ENCODE assay signal across 20 cellular contexts in the genomic region with DNA sequence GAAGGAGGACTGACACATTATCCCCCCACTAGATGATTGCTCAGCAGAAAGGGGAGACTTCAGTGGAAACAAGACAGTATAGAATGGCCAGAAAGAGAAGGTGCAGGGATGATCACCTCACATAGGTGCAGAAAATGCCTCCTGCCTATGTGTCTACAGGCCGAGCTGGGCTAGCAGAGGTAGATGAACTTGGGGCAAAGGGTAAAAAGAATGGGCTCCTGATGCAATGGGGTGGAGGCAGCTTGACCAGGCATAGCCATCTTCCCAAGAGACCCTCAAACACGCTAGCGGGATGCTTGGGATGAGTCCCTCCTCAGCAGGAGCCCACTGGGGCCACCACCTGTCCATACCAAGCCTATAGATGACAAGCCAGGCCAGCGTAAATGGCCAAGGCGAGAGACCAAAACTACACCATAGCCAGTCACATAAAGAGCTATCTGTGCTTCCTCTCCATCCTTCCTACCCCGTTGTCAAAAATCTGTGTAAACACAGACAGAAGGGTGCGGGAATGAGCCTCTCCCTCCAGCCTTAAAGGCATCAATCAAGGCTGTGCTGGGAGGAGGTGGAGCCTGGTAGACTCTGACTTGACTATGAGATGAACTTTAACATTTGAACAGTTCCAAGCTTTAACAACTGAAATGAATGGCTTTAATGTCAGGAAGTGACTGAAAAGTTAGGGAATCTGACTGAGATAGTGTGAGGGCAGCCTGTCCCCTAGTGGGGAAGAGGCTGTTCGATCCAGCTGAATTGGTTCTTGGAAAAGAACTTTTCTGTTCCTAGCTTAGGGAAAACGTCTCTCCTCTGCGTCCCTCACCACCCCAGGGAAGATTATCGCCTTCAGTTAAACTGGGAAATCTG. TPM values are rescaled to one million over a fixed set of nuclear protein-coding genes. Genes with fewer than 3 reads are reported as not detected.
DNase-seq lines count a peak whose midpoint lies in the region; ATAC-seq, FAIRE-seq and TF ChIP-seq lines count a peak whose summit lies in the region.
"Had no signal": no experiment of that assay in that cellular context is flagged by ENCODE, and none has a peak within 500 bp of the region (broad histone marks: within the 10 kb centered on the region; RNA-seq: fewer than 3 reads in every experiment).

No MANE protein-coding gene starts in this region.

- H2BK120ac ChIP-seq in mesenchymal stem cell (ENCODE audit: low read depth, low read length), result no peak overlapping the region

- no peak overlapping the region for H4K8ac ChIP-seq in mesenchymal stem cell (ENCODE audit: low read length)

- H2BK15ac ChIP-seq in mesenchymal stem cell (ENCODE audit: low read depth, poor library complexity, severe bottlenecking), result no peak overlapping the region

- FAIRE-seq in urothelium cell line (lab: Jason Lieb, UNC), result no peak
- FAIRE-seq: A204.1, islet of Langerhans had no signal

- peak overlapping the region in 1 of 2 experiments; percentile 11 for H2BK12ac ChIP-seq in mesenchymal stem cell (ENCODE audit: low read length in 2 of 2)

- intact Hi-C loops in heart left ventricle (cut with DNase I) (loop anchor here in 1 of 10 donors (10.0 kb wide), 1 partner anchor 503 kb away; no protein-coding TSS in a partner anchor), left ventricle myocardium superior (cut with micrococcal nuclease) (no loop called here), aorta (cut with DNase I) (no loop called here), posterior cingulate gyrus (cut with DNase I) (no loop called here)

- TF ChIP-seq CTCF in heart left ventricle (IDR thresholded peaks at IDR 0.05) (peak in 7 of 12 donors; percentile 30 to 59 (median 43)), endodermal cell (conservative IDR thresholded peaks at IDR 0.05) (peak; percentile 47)

- no peak overlapping the region for H3K4ac ChIP-seq in mesenchymal stem cell (ENCODE audit: low read depth in 1 of 2, low read length in 2 of 2)

- no peak overlapping the region for H2AFZ ChIP-seq in mesenchymal stem cell (ENCODE audit: low read depth, low read length)

- H3K27ac ChIP-seq in heart left ventricle (no peak overlapping the region), endodermal cell (ENCODE audit: low read depth, low read length) (no peak overlapping the region), mesenchymal stem cell (ENCODE audit: low read length, poor library complexity, severe bottlenecking) (no peak overlapping the region), aorta (ENCODE audit: low read depth in 1 of 2, low read length in 2 of 2) (no peak overlapping the region)
- H3K27ac ChIP-seq: breast epithelium, esophagus muscularis mucosa, spleen had no signal

- peaks cover 0 to 11% (median 0%) of the 10 kb centered on the region in 12 donors for H3K4me1 ChIP-seq in heart left ventricle
- H3K4me1 ChIP-seq in endodermal cell (ENCODE audit: control insufficient read depth, insufficient read depth, low read length), result peaks cover 6% of the 10 kb centered on the region
- no peaks in the 10 kb centered on the region for H3K4me1 ChIP-seq in mesenchymal stem cell (ENCODE audit: control insufficient read depth, insufficient read depth, low read depth, low read length)
- no peaks in the 10 kb centered on the region for H3K4me1 ChIP-seq in aorta (ENCODE audit: control insufficient read depth in 1 of 2, insufficient read depth in 2 of 2, low read length in 2 of 2)
- H3K4me1 ChIP-seq: breast epithelium had no signal

- H3K4me3 ChIP-seq in heart left ventricle, result no peak overlapping the region
- H3K4me3 ChIP-seq in endodermal cell (ENCODE audit: low read length), result no peak overlapping the region
- H3K4me3 ChIP-seq in mesenchymal stem cell (ENCODE audit: insufficient read depth in 1 of 2, low read depth in 1 of 2, low read length in 2 of 2), result no peak overlapping the region
- H3K4me3 ChIP-seq in aorta (ENCODE audit: low read length in 2 of 2), result no peak overlapping the region
- H3K4me3 ChIP-seq: breast epithelium, esophagus muscularis mucosa, spleen, upper lobe of left lung had no signal

- no peak overlapping the region for H3K9ac ChIP-seq in endodermal cell (ENCODE audit: extremely low read depth, low read length, poor library complexity, severe bottlenecking)
- H3K9ac ChIP-seq in mesenchymal stem cell (ENCODE audit: low read length), result peak overlapping the region; percentile 46

- peak overlapping the region in 1 of 2 experiments; percentile 11 for H3K18ac ChIP-seq in mesenchymal stem cell (ENCODE audit: low read depth in 1 of 2, low read length in 2 of 2)

- no peak overlapping the region for H3K23ac ChIP-seq in mesenchymal stem cell (ENCODE audit: low read length in 2 of 2)

- peak in 3 of 4 donors; percentile 32 to 51 (median 41) for ATAC-seq in heart left ventricle
- ATAC-seq in left ventricle myocardium superior, result no peak
- ATAC-seq in aorta (ENCODE audit: low FRiP score), result peak; percentile 51
- ATAC-seq in HG03354 (IDR thresholded peaks at IDR 0.05; ENCODE audit: poor library complexity, severe bottlenecking, unreplicated experiment), result no peak
- ATAC-seq: natural killer cell treated with Interleukin-12 subunit alpha and Interleukin-12 subunit beta and Interleukin-15 and Interleukin-18, amount 100 ng/mL, for 72 hours had no signal

- H3K27me3 Mint-ChIP-seq in endodermal cell (ENCODE audit: insufficient read depth), result peaks cover 34% of the 10 kb centered on the region

- no peak overlapping the region for H3K4me2 ChIP-seq in mesenchymal stem cell (ENCODE audit: low read length, poor library complexity, severe bottlenecking)

- peak overlapping the region in 1 of 2 experiments; percentile 55 for H3K14ac ChIP-seq in mesenchymal stem cell (ENCODE audit: low read length in 2 of 2)

- no peaks in the 10 kb centered on the region for H3K36me3 ChIP-seq in heart left ventricle
- no peaks in the 10 kb centered on the region for H3K36me3 ChIP-seq in endodermal cell (ENCODE audit: control insufficient read depth, insufficient read depth, low read length)
- no peaks in the 10 kb centered on the region for H3K36me3 ChIP-seq in mesenchymal stem cell (ENCODE audit: control insufficient read depth in 1 of 2, insufficient read depth in 2 of 2, low read depth in 1 of 2, low read length in 2 of 2)
- no peaks in the 10 kb centered on the region for H3K36me3 ChIP-seq in aorta (ENCODE audit: control insufficient read depth in 1 of 2, insufficient read depth in 2 of 2, low read length in 1 of 2)
- H3K36me3 ChIP-seq: breast epithelium, esophagus muscularis mucosa, spleen, upper lobe of left lung had no signal

- H4K91ac ChIP-seq in mesenchymal stem cell (ENCODE audit: low read length), result no peak overlapping the region

- H2BK5ac ChIP-seq in mesenchymal stem cell (ENCODE audit: low read depth, low read length, poor library complexity, severe bottlenecking), result no peak overlapping the region

- H3K9me3 ChIP-seq in heart left ventricle (no peaks in the 10 kb centered on the region), endodermal cell (ENCODE audit: control insufficient read depth, low read length) (peaks cover 7% of the 10 kb centered on the region), mesenchymal stem cell (ENCODE audit: control insufficient read depth, low read length) (no peaks in the 10 kb centered on the region), aorta (ENCODE audit: control insufficient read depth, low read length) (no peaks in the 10 kb centered on the region)
- H3K9me3 ChIP-seq: breast epithelium, esophagus muscularis mucosa, spleen, upper lobe of left lung had no signal

- peak overlapping the region; percentile 23 for H2AK5ac ChIP-seq in mesenchymal stem cell (ENCODE audit: low read length, severe bottlenecking)

- no peak overlapping the region for H3K4me3 Mint-ChIP-seq in endodermal cell
- H3K4me3 Mint-ChIP-seq: natural killer cell treated with Interleukin-12 subunit alpha and Interleukin-12 subunit beta and Interleukin-15 and Interleukin-18, amount 100 ng/mL, for 72 hours had no signal

- peaks cover 14% of the 10 kb centered on the region for H3K9me3 Mint-ChIP-seq in endodermal cell
- H3K9me3 Mint-ChIP-seq: natural killer cell treated with Interleukin-12 subunit alpha and Interleukin-12 subunit beta and Interleukin-15 and Interleukin-18, amount 100 ng/mL, for 72 hours had no signal

- H3K36me3 Mint-ChIP-seq in endodermal cell (ENCODE audit: low read depth), result no peaks in the 10 kb centered on the region
- H3K36me3 Mint-ChIP-seq: natural killer cell treated with Interleukin-12 subunit alpha and Interleukin-12 subunit beta and Interleukin-15 and Interleukin-18, amount 100 ng/mL, for 72 hours had no signal

- DNase-seq in heart left ventricle (no peak), left ventricle myocardium superior (no peak), endodermal cell (no peak), mesenchymal stem cell (no peak), aorta (no peak), posterior cingulate gyrus (no peak), urothelium cell line (ENCODE audit: low spot score) (no peak)
- DNase-seq: activated CD4-positive, alpha-beta T cell treated with anti-CD3 and anti-CD28 coated beads, Interleukin-2, amount 50 U/mL, for 4 hours; activated effector memory CD4-positive, alpha-beta T cell treated with anti-CD3 and anti-CD28 coated beads, Interleukin-2, amount 50 U/mL, for 16 hours; MV-4-11; spleen had no signal

- H3K27ac Mint-ChIP-seq in endodermal cell, result no peak overlapping the region
- H3K27ac Mint-ChIP-seq: natural killer cell treated with Interleukin-12 subunit alpha and Interleukin-12 subunit beta and Interleukin-15 and Interleukin-18, amount 100 ng/mL, for 72 hours had no signal

- 72 to 79% (median 79%) methylated on average over 11 of the region's 11 CpGs for WGBS in heart left ventricle, 4 donors
- 74 to 88% methylated on average over 6 to 11 of the region's 11 CpGs for WGBS in endodermal cell (ENCODE audit: insufficient coverage in 1 of 2, insufficient read length in 1 of 2), 2 experiments
- 91% methylated on average over 11 of the region's 11 CpGs for WGBS in mesenchymal stem cell
- 68 to 72% methylated on average over 11 of the region's 11 CpGs for WGBS in aorta, 2 donors

- no peaks in the 10 kb centered on the region for H3K27me3 ChIP-seq in heart left ventricle
- H3K27me3 ChIP-seq in endodermal cell (ENCODE audit: control insufficient read depth, insufficient read depth, low read length, poor library complexity, severe bottlenecking), result peaks cover 59% of the 10 kb centered on the region
- peaks cover 0 to 8% of the 10 kb centered on the region in 2 experiments for H3K27me3 ChIP-seq in mesenchymal stem cell (ENCODE audit: control insufficient read depth in 1 of 2, insufficient read depth in 1 of 2, low read length in 2 of 2)
- H3K27me3 ChIP-seq in aorta (ENCODE audit: control insufficient read depth in 1 of 2, insufficient read depth in 2 of 2, low read length in 1 of 2), result no peaks in the 10 kb centered on the region
- H3K27me3 ChIP-seq: breast epithelium, esophagus muscularis mucosa, spleen, upper lobe of left lung had no signal

- no peak for TF ChIP-seq POLR2A in heart left ventricle (IDR thresholded peaks at IDR 0.05)

- H3K79me1 ChIP-seq in mesenchymal stem cell (replicated peaks; ENCODE audit: low read length, poor library complexity, severe bottlenecking), result no peaks in the 10 kb centered on the region

- H3K4me1 Mint-ChIP-seq in endodermal cell, result peaks cover 15% of the 10 kb centered on the region

RNA-seq across cellular contexts. Expression of a gene that starts 10.4 kb away (rescaled TPM):
- total RNA-seq in heart left ventricle (not detected), left ventricle myocardium superior (not detected), endodermal cell (not detected), aorta (not detected)
- polyA plus RNA-seq in heart left ventricle (not detected), aorta (1 to 10 TPM in 1 of 2 donors, under 1 TPM in 1; 0.38 to 3.1 TPM)
- not detected for polyA plus RNA-seq in endodermal cell (2013, experiment 1 of 2)
- not detected for polyA plus RNA-seq in endodermal cell (2013, experiment 2 of 2)
- not detected for polyA plus RNA-seq in mesenchymal stem cell (2013, experiment 1 of 2)
- polyA plus RNA-seq in mesenchymal stem cell (2013, experiment 2 of 2), result not detected
- total RNA-seq: esophagus muscularis mucosa; HT1080; natural killer cell treated with Interleukin-12 subunit alpha and Interleukin-12 subunit beta and Interleukin-15 and Interleukin-18, amount 100 ng/mL, for 72 hours; spleen; T-helper 2 cell treated with Interferon-gamma antibody and Interleukin-4, amounts not matched to agents 100 ng/mL and 5 ng/mL, for 36 hours had no signal
- polyA plus RNA-seq: spleen had no signal

RNA-seq across cellular contexts. Expression of a gene that starts 58.7 kb away (rescaled TPM):
- total RNA-seq in heart left ventricle (100 to 1,000 TPM in 1 of 9 donors, 10 to 100 TPM in 8; 48.6 to 144 (median 66.6) TPM), left ventricle myocardium superior (66.0 TPM), endodermal cell (100 to 1,000 TPM; 282 to 336 TPM), aorta (100 to 1,000 TPM; 104 to 133 TPM)
- polyA plus RNA-seq in heart left ventricle (100 to 1,000 TPM in 1 of 2 donors, 10 to 100 TPM in 1; 91.8 to 173 TPM), aorta (100 to 1,000 TPM; 181 to 298 TPM)
- 222 TPM for polyA plus RNA-seq in endodermal cell (2013, experiment 1 of 2)
- 207 TPM for polyA plus RNA-seq in endodermal cell (2013, experiment 2 of 2)
- 709 TPM for polyA plus RNA-seq in mesenchymal stem cell (2013, experiment 1 of 2)
- 737 TPM for polyA plus RNA-seq in mesenchymal stem cell (2013, experiment 2 of 2)

Comparison
In these comparisons a context has a peak if more than half of its experiments do, and no peak if none do; other contexts are left out.
1. ATAC-seq: peak in heart left ventricle (3 of 4) and aorta (single experiment); none in left ventricle myocardium superior (single experiment) and HG03354 (single experiment).